In genomic region chr4:47213971-47214370, GRCh38 we compare ENCODE assay signal across 12 cellular contexts.
A peak's percentile ranks its signal among the peaks of the same experiment; 100 is the strongest.
DNase-seq lines count a peak whose midpoint lies in the region; ATAC-seq and TF ChIP-seq lines count a peak whose summit lies in the region.
"Had no signal": no experiment of that assay in that cellular context is flagged by ENCODE, and none has a peak within 500 bp of the region (broad histone marks: within the 10 kb centered on the region; RNA-seq: fewer than 3 reads in every experiment).

No MANE protein-coding gene starts in this region.

- no peaks in the 10 kb centered on the region for H3K4me1 ChIP-seq in heart left ventricle
- H3K4me1 ChIP-seq: upper lobe of left lung had no signal

- DNase-seq in Right ventricle myocardium inferior (ENCODE audit: missing footprints) (peak; percentile 13), heart left ventricle (no peak), astrocyte of the cerebellum (ENCODE audit: low read depth) (peak; percentile 76), inferior parietal cortex (ENCODE audit: extremely low spot score) (peak; percentile 25), DMS153 treated with DMSO at 0.1 percent for 48 hours (lab: John Stamatoyannopoulos, UW; ENCODE audit: unreplicated experiment) (no peak), NCI-H748 treated with DMSO at 0.1 percent for 48 hours (lab: John Stamatoyannopoulos, UW) (no peak), NCI-H2196 (lab: John Stamatoyannopoulos, UW; ENCODE audit: unreplicated experiment) (no peak)
- DNase-seq: activated CD8-positive, alpha-beta memory T cell treated with anti-CD3 and anti-CD28 coated beads, Interleukin-2, amount 50 U/mL, for 48 hours; AML-193; cerebellar nuclear complex; upper lobe of left lung had no signal

- H3K9me3 ChIP-seq in heart left ventricle: no peaks in the 10 kb centered on the region
- H3K9me3 ChIP-seq: upper lobe of left lung had no signal

- intact Hi-C loops in Right ventricle myocardium inferior (cut with DNase I) (no loop called here), heart left ventricle (cut with DNase I) (no loop called here)

- ATAC-seq in Right ventricle myocardium inferior (no peak), heart left ventricle (no peak), HG03520 (IDR thresholded peaks at IDR 0.05; ENCODE audit: unreplicated experiment) (no peak)

- TF ChIP-seq CTCF in heart left ventricle (IDR thresholded peaks at IDR 0.05) (no peak), astrocyte of the cerebellum (IDR thresholded peaks at IDR 0.05; ENCODE audit: low read depth, low read length, missing control alignments) (no peak)

- H3K27ac ChIP-seq in heart left ventricle: no peak overlapping the region
- H3K27ac ChIP-seq: upper lobe of left lung had no signal

- WGBS in heart left ventricle, 4 donors: 35 to 51% (median 43%) methylated on average over 3 of the region's 3 CpGs

- H3K36me3 ChIP-seq in heart left ventricle: no peaks in the 10 kb centered on the region
- H3K36me3 ChIP-seq: upper lobe of left lung had no signal

- no peaks in the 10 kb centered on the region for H3K27me3 ChIP-seq in heart left ventricle
- H3K27me3 ChIP-seq: upper lobe of left lung had no signal

- H3K4me3 ChIP-seq in heart left ventricle: no peak overlapping the region
- H3K4me3 ChIP-seq in astrocyte of the cerebellum (ENCODE audit: low read depth, low read length): no peak overlapping the region
- H3K4me3 ChIP-seq: upper lobe of left lung had no signal

- TF ChIP-seq POLR2A in heart left ventricle (IDR thresholded peaks at IDR 0.05): no peak

- in situ Hi-C loops in astrocyte of the cerebellum (cut with HindIII; ENCODE audit: low sequenced_read_pairs): no loop called here

Comparison
In these comparisons a context has a peak if more than half of its experiments do, and no peak if none do; other contexts are left out.
1. DNase-seq: peak in Right ventricle myocardium inferior (single experiment), astrocyte of the cerebellum (single experiment) and inferior parietal cortex (single experiment); none in heart left ventricle (0 of 5), DMS153 treated with DMSO at 0.1 percent for 48 hours (single experiment), NCI-H748 treated with DMSO at 0.1 percent for 48 hours (single experiment) and NCI-H2196 (single experiment).